In genomic region chr3:147411235-147411607, GRCh38 we compare ENCODE assay signal across 8 cellular contexts. TPM values are rescaled to one million over a fixed set of nuclear protein-coding genes. Genes with fewer than 3 reads are reported as not detected.
A peak's percentile ranks its signal among the peaks of the same experiment; 100 is the strongest.
DNase-seq lines count a peak whose midpoint lies in the region; TF ChIP-seq lines count a peak whose summit lies in the region.

No MANE protein-coding gene starts in this region.

- peak overlapping the region; percentile 28 for H3K27ac Mint-ChIP-seq in neural crest cell (ENCODE audit: unreplicated experiment)

- H3K36me3 Mint-ChIP-seq in neural crest cell (ENCODE audit: low read depth), result peaks cover 24% of the 10 kb centered on the region

- DNase-seq in MG63, result peak; percentile 66
- DNase-seq in dermis blood vessel endothelial cell, result peak; percentile 34
- DNase-seq in neural crest cell (ENCODE audit: low read depth, low spot score), result no peak
- no peak for DNase-seq in substantia nigra (lab: John Stamatoyannopoulos, UW)
- no peak for DNase-seq in adrenal gland
- DNase-seq in kidney glomerular epithelial cell (lab: John Stamatoyannopoulos, UW), result no peak
- no peak for DNase-seq in COR-L47 (lab: John Stamatoyannopoulos, UW)

- H3K4me2 ChIP-seq in BLaER1 treated with 17β-estradiol and CSF1 and Interleukin-3, amounts not matched to agents 10 nM and 100 nM, result peak overlapping the region; percentile 58 to 89 (median 69)

- 5 to 11% (median 7%) methylated on average over 14 of the region's 14 CpGs for WGBS in adrenal gland, 4 donors

- H3K9me3 ChIP-seq in BLaER1 treated with 17β-estradiol and CSF1 and Interleukin-3, amounts not matched to agents 10 nM and 100 nM (replicated peaks in 1 of 11), result peaks cover 50 to 66% (median 62%) of the 10 kb centered on the region in 11 experiments
- H3K9me3 ChIP-seq in MG63 (no peaks in the 10 kb centered on the region), adrenal gland (replicated peaks in 1 of 3) (no peaks in the 10 kb centered on the region)

- no peak overlapping the region for H3K9ac ChIP-seq in BLaER1 treated with 17β-estradiol and CSF1 and Interleukin-3, amounts not matched to agents 10 nM and 100 nM

- H3K27me3 ChIP-seq in BLaER1 treated with 17β-estradiol and CSF1 and Interleukin-3, amounts not matched to agents 10 nM and 100 nM, result peaks cover 96 to 100% (median 99%) of the 10 kb centered on the region in 11 experiments
- no peaks in the 10 kb centered on the region for H3K27me3 ChIP-seq in MG63
- peaks cover 96% of the 10 kb centered on the region for H3K27me3 ChIP-seq in adrenal gland

- no peaks in the 10 kb centered on the region for H3K9me3 Mint-ChIP-seq in neural crest cell

- H3K4me1 ChIP-seq in BLaER1 treated with 17β-estradiol and CSF1 and Interleukin-3, amounts not matched to agents 10 nM and 100 nM, result peaks cover 9 to 19% (median 18%) of the 10 kb centered on the region in 10 experiments
- peaks cover 0 to 32% of the 10 kb centered on the region in 2 donors for H3K4me1 ChIP-seq in adrenal gland (replicated peaks in 1 of 2)

- H3K27me3 Mint-ChIP-seq in neural crest cell (ENCODE audit: low read depth), result peaks cover 97% of the 10 kb centered on the region

- H3K4me3 Mint-ChIP-seq in neural crest cell, result peak overlapping the region; percentile 81

- intact Hi-C loops in adrenal gland (cut with DNase I), result no loop called here

- H3K4me1 Mint-ChIP-seq in neural crest cell, result peaks cover 58% of the 10 kb centered on the region

- H3K4me3 ChIP-seq in BLaER1 treated with 17β-estradiol and CSF1 and Interleukin-3, amounts not matched to agents 10 nM and 100 nM, result peak overlapping the region; percentile 38 to 67 (median 56)
- H3K4me3 ChIP-seq in MG63, result peak overlapping the region; percentile 73
- H3K4me3 ChIP-seq in adrenal gland, result peak overlapping the region in 1 of 4 donors; percentile 44

- TF ChIP-seq POLR2A in adrenal gland (IDR thresholded peaks at IDR 0.05), result no peak

- no peak overlapping the region for H3K27ac ChIP-seq in BLaER1 treated with 17β-estradiol and CSF1 and Interleukin-3, amounts not matched to agents 10 nM and 100 nM
- no peak overlapping the region for H3K27ac ChIP-seq in substantia nigra (ENCODE audit: low read depth, low read length, poor library complexity, severe bottlenecking)
- no peak overlapping the region for H3K27ac ChIP-seq in adrenal gland

- H3K36me3 ChIP-seq in BLaER1 treated with 17β-estradiol and CSF1 and Interleukin-3, amounts not matched to agents 10 nM and 100 nM, result no peaks in the 10 kb centered on the region
- peaks cover 59% of the 10 kb centered on the region for H3K36me3 ChIP-seq in MG63
- H3K36me3 ChIP-seq in adrenal gland (replicated peaks in 1 of 2), result no peaks in the 10 kb centered on the region

- H4K20me1 ChIP-seq in BLaER1 treated with 17β-estradiol and CSF1 and Interleukin-3, amounts not matched to agents 10 nM and 100 nM, result peaks cover 0 to 26% (median 14%) of the 10 kb centered on the region in 11 experiments; a peak in 8 of 22 replicates

- TF ChIP-seq CTCF in neural crest cell (conservative IDR thresholded peaks at IDR 0.05), result no peak
- no peak for TF ChIP-seq CTCF in adrenal gland (IDR thresholded peaks at IDR 0.05)

RNA-seq across cellular contexts. Expression of gene ZIC1, which starts 2.1 kb away (rescaled TPM):
- 24.3 and 31.9 TPM in 2 replicates for total RNA-seq in MG63 (2014; rRNA removed; shearing (Covaris generic); ENCODE audit: low replicate concordance)
- total RNA-seq in dermis blood vessel endothelial cell, result under 0.01 TPM in 1 of 2 replicates, not detected in the other
- 54.3 and 64.5 TPM in 2 replicates for total RNA-seq in neural crest cell
- total RNA-seq in adrenal gland, result under 1 TPM in 1 of 8 donors, not detected in 7; 0.32 TPM
- under 1 TPM in 2 of 3 donors, not detected in 1; 0.08 to 0.64 TPM for polyA plus RNA-seq in adrenal gland

RNA-seq across cellular contexts. Expression of gene ZIC4, which starts 4.9 kb away (rescaled TPM):
- total RNA-seq in MG63 (2014; rRNA removed; shearing (Covaris generic); ENCODE audit: low replicate concordance), result 1.5 and 2.2 TPM in 2 replicates
- total RNA-seq in dermis blood vessel endothelial cell (not detected in 2 replicates), neural crest cell (4.5 and 6.1 TPM in 2 replicates), adrenal gland (not detected)
- under 1 TPM in 1 of 3 donors, not detected in 2; 0.07 TPM for polyA plus RNA-seq in adrenal gland

Comparison
In these comparisons a context has a peak if more than half of its experiments do, and no peak if none do; other contexts are left out.
1. DNase-seq: peak in MG63 (single experiment) and dermis blood vessel endothelial cell (single experiment); none in neural crest cell (single experiment), substantia nigra (0 of 49), adrenal gland (0 of 7), kidney glomerular epithelial cell (single experiment) and COR-L47 (single experiment).
2. RNA of gene ZIC1, which starts 2.1 kb away (total RNA-seq): 54.3 to 64.5 TPM in neural crest cell and 24.3 to 31.9 TPM in MG63; 0.32 TPM in adrenal gland and under 0.01 TPM in dermis blood vessel endothelial cell; every median in the first group is over 10 times any median in the second.